In the genomic region with DNA sequence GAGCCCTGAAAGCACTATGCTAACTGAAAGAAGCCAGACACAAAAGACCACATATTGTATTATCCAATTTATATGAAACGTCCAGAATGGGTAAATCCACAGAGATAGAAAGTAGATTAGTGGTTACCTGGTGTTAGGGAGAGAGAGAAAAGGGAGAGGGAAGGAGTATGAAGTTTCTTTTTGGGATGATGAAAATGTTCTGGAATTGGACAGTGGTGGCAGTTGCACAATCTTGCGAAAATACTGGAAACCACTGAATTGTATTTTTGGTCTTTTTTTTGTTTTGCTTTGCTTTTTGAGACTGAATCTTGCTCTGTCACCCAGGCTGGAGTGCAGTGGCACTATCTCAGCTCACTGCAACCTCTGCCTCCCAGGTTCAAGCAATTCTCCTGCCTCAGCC, we compare ENCODE assay signal across 22 cellular contexts.
DNase-seq lines count a peak whose midpoint lies in the region; ATAC-seq and TF ChIP-seq lines count a peak whose summit lies in the region.
"Had no signal": no experiment of that assay in that cellular context is flagged by ENCODE, and none has a peak within 500 bp of the region (broad histone marks: within the 10 kb centered on the region; RNA-seq: fewer than 3 reads in every experiment).

No MANE protein-coding gene starts in this region.

- intact Hi-C loops in MCF 10A (cut with micrococcal nuclease) = no loop called here
- intact Hi-C loops in mammary epithelial cell (cut with micrococcal nuclease) = no loop called here
- intact Hi-C loops in aorta (cut with DNase I) = no loop called here

- ATAC-seq in gastroesophageal sphincter (peak; percentile 62), aorta (ENCODE audit: low FRiP score) (peak; percentile 29)
- ATAC-seq: HCT116 had no signal

- H3K27me3 ChIP-seq in mammary epithelial cell (ENCODE audit: insufficient read depth, low read length) = no peaks in the 10 kb centered on the region
- H3K27me3 ChIP-seq in gastroesophageal sphincter = no peaks in the 10 kb centered on the region
- no peaks in the 10 kb centered on the region for H3K27me3 ChIP-seq in aorta (ENCODE audit: control insufficient read depth in 1 of 2, insufficient read depth in 2 of 2, low read length in 1 of 2)
- H3K27me3 ChIP-seq: adrenal gland, BE2C, cardiac muscle cell, SJSA1 had no signal

- dilution Hi-C loops in mammary epithelial cell (cut with HindIII; ENCODE audit: low sequenced_read_pairs) = no loop called here

- no peak for TF ChIP-seq EP300 in gastroesophageal sphincter (IDR thresholded peaks at IDR 0.05)

- peaks cover 7% of the 10 kb centered on the region for H3K4me1 ChIP-seq in mammary epithelial cell (ENCODE audit: insufficient read depth, low read length)
- H3K4me1 ChIP-seq in gastroesophageal sphincter = peaks cover 0 to 22% (median 0%) of the 10 kb centered on the region in 3 donors
- peaks cover 1 to 2% of the 10 kb centered on the region in 2 donors for H3K4me1 ChIP-seq in aorta (ENCODE audit: control insufficient read depth in 1 of 2, insufficient read depth in 2 of 2, low read length in 2 of 2)
- H3K4me1 ChIP-seq: BE2C had no signal

- peaks cover 19% of the 10 kb centered on the region for H3K4me1 Mint-ChIP-seq in MCF 10A (ENCODE audit: insufficient read depth, unreplicated experiment)
- H3K4me1 Mint-ChIP-seq: nephron had no signal

- H3K4me3 Mint-ChIP-seq in MCF 10A (ENCODE audit: unreplicated experiment) = no peak overlapping the region
- H3K4me3 Mint-ChIP-seq: mesothelial cell of epicardium; nephron; stimulated activated naive CD8-positive, alpha-beta T cell treated with anti-CD3 and anti-CD28 coated beads, Interleukin-15, Interleukin-2, amounts not matched to agents 100 ng/mL and 50 ng/mL, for 24 hours; type B pancreatic cell had no signal

- no peaks in the 10 kb centered on the region for H4K20me1 ChIP-seq in mammary epithelial cell (ENCODE audit: insufficient read depth, low read length)

- H3K36me3 ChIP-seq in mammary epithelial cell (ENCODE audit: insufficient read depth, low read length) (no peaks in the 10 kb centered on the region), gastroesophageal sphincter (no peaks in the 10 kb centered on the region), aorta (ENCODE audit: control insufficient read depth in 1 of 2, insufficient read depth in 2 of 2, low read length in 1 of 2) (no peaks in the 10 kb centered on the region)
- H3K36me3 ChIP-seq: adrenal gland, BE2C, cardiac muscle cell had no signal

- POLR2A ChIA-PET in MCF 10A (lab: Yijun Ruan, JAX) = no interaction called here

- no peaks in the 10 kb centered on the region for H3K9me3 Mint-ChIP-seq in MCF 10A (ENCODE audit: unreplicated experiment)

- BruUV-seq in MCF 10A (replicated peaks; lab: Mats Ljungman, UMichigan) = no TSS peak
- BruUV-seq in mammary epithelial cell (replicated peaks; lab: Mats Ljungman, UMichigan) = no TSS peak

- TF ChIP-seq CTCF in MCF 10A (IDR thresholded peaks at IDR 0.05; ENCODE audit: unreplicated experiment) = no peak
- no peak for TF ChIP-seq CTCF in mammary epithelial cell (conservative IDR thresholded peaks at IDR 0.05 in 1 of 2, IDR thresholded peaks at IDR 0.05 in 1 of 2; ENCODE audit: extremely low read depth in 1 of 2, insufficient read depth in 1 of 2, low read depth in 1 of 2, low read length in 2 of 2)
- TF ChIP-seq CTCF in gastroesophageal sphincter (IDR thresholded peaks at IDR 0.05) = no peak
- TF ChIP-seq CTCF in GM13977 (IDR thresholded peaks at IDR 0.05; ENCODE audit: extremely low read depth, insufficient read depth, missing control alignments) = no peak

- 83% methylated on average over 2 of the region's 2 CpGs for WGBS in mammary epithelial cell (ENCODE audit: low coverage, missing lambda C conversion rate)
- WGBS in gastroesophageal sphincter (ENCODE audit: low coverage in 1 of 2), 2 donors = 61 to 100% methylated on average over 1 to 2 of the region's 2 CpGs
- WGBS in aorta, 2 donors = 73 to 78% methylated on average over 2 of the region's 2 CpGs

- peak overlapping the region; percentile 7 for H3K27ac Mint-ChIP-seq in MCF 10A (ENCODE audit: low read depth, unreplicated experiment)
- H3K27ac Mint-ChIP-seq: mesothelial cell of epicardium; nephron; stimulated activated naive CD8-positive, alpha-beta T cell treated with anti-CD3 and anti-CD28 coated beads, Interleukin-15, Interleukin-2, amounts not matched to agents 100 ng/mL and 50 ng/mL, for 24 hours; type B pancreatic cell had no signal

- H3K27me3 Mint-ChIP-seq in MCF 10A (ENCODE audit: insufficient read depth, unreplicated experiment) = no peaks in the 10 kb centered on the region
- H3K27me3 Mint-ChIP-seq: stimulated activated naive CD8-positive, alpha-beta T cell treated with anti-CD3 and anti-CD28 coated beads, Interleukin-15, Interleukin-2, amounts not matched to agents 100 ng/mL and 50 ng/mL, for 24 hours; type B pancreatic cell had no signal

- no peak for TF ChIP-seq POLR2A in gastroesophageal sphincter (IDR thresholded peaks at IDR 0.05)

- in situ Hi-C loops in mammary epithelial cell (cut with MboI; ENCODE audit: low sequenced_read_pairs in 2 of 2) = no loop called here
- in situ Hi-C loops in GM13977 (cut with MboI; ENCODE audit: low pct_unique_long_range_greater_than_20kb, low sequenced_read_pairs, unreplicated experiment) = no loop called here

- peaks cover 76% of the 10 kb centered on the region for H3K79me2 ChIP-seq in mammary epithelial cell (ENCODE audit: insufficient read depth, low read length)

- H2AFZ ChIP-seq in mammary epithelial cell (ENCODE audit: low read depth, low read length) = no peak overlapping the region

- CTCF ChIA-PET in MCF 10A (lab: Yijun Ruan, JAX) (interaction anchor here (0.7 kb wide), 1 partner anchor 1059 kb away, joined by 3 read pairs; no protein-coding TSS in a partner anchor), mammary epithelial cell (lab: Charles Lee; ENCODE audit: low non-redundant PET) (no interaction called here)

- peaks cover 10% of the 10 kb centered on the region for H3K36me3 Mint-ChIP-seq in MCF 10A (ENCODE audit: insufficient read depth, unreplicated experiment)

- no peak overlapping the region for H3K4me2 ChIP-seq in mammary epithelial cell (ENCODE audit: insufficient read depth, low read depth, low read length)

- H3K27ac ChIP-seq in mammary epithelial cell (ENCODE audit: insufficient read depth, low read depth, low read length) (no peak overlapping the region), gastroesophageal sphincter (peak overlapping the region in 2 of 4 donors; percentile 38 to 45), aorta (ENCODE audit: low read depth in 1 of 2, low read length in 2 of 2) (no peak overlapping the region)
- H3K27ac ChIP-seq: cardiac muscle cell, SJSA1, VCaP had no signal

- DNase-seq in MCF 10A (ENCODE audit: unreplicated experiment) (peak; percentile 24), mammary epithelial cell (no peak), amniotic epithelial cell (ENCODE audit: low read depth) (peak; percentile 22), aorta (no peak), GM13977 (ENCODE audit: low spot score) (no peak), GOT3 (lab: John Stamatoyannopoulos, UW) (no peak), cerebellum (ENCODE audit: low spot score) (no peak)
- DNase-seq: activated CD4-positive, alpha-beta T cell treated with anti-CD3 and anti-CD28 coated beads, Interleukin-2, amount 50 U/mL, for 1 hour; adrenal gland; BE2C; EL; T-helper 2 cell had no signal

- H3K4me3 ChIP-seq in mammary epithelial cell (replicated peaks in 1 of 3; ENCODE audit: insufficient read depth in 1 of 3, low read depth in 2 of 3, low read length in 3 of 3) = no peak overlapping the region
- no peak overlapping the region for H3K4me3 ChIP-seq in gastroesophageal sphincter
- no peak overlapping the region for H3K4me3 ChIP-seq in aorta (ENCODE audit: low read length in 2 of 2)
- H3K4me3 ChIP-seq: adrenal gland, cardiac muscle cell, SJSA1, skin epidermis had no signal

- H3K9ac ChIP-seq in mammary epithelial cell (ENCODE audit: insufficient read depth, low read length) = no peak overlapping the region

- H3K9me3 ChIP-seq in mammary epithelial cell (replicated peaks; ENCODE audit: insufficient read depth, low read length) = no peaks in the 10 kb centered on the region
- H3K9me3 ChIP-seq in gastroesophageal sphincter = no peaks in the 10 kb centered on the region
- no peaks in the 10 kb centered on the region for H3K9me3 ChIP-seq in aorta (ENCODE audit: control insufficient read depth, low read length)
- H3K9me3 ChIP-seq: adrenal gland, BE2C, SJSA1 had no signal

Comparison
In these comparisons a context has a peak if more than half of its experiments do, and no peak if none do; other contexts are left out.
1. DNase-seq: peak in MCF 10A (single experiment) and amniotic epithelial cell (single experiment); none in mammary epithelial cell (single experiment), aorta (0 of 2), GM13977 (single experiment), GOT3 (single experiment) and cerebellum (single experiment).